In the genomic region with DNA sequence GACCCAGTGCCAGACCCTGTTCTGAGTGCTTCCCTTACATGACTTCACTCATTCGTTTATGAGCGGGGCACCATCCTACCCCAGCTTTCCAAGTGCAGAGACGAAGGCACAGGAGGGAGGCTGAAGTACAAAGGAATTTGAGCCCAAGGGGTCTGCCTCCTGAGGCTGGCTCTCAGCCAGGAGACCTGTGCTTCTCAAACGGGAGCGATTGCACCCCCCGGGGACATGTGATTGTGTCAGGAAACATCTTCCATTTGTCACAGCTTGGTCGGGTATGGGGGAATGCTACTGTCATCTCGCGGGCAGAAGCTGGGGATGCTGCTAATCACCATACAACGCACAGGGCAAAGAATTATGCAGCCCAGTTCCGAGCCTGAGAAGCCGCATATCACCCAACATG, we compare ENCODE assay signal across 18 cellular contexts. TPM values are rescaled to one million over a fixed set of nuclear protein-coding genes. Genes with fewer than 3 reads are reported as not detected.
"Had no signal": no experiment of that assay in that cellular context is flagged by ENCODE, and none has a peak within 500 bp of the region (broad histone marks: within the 10 kb centered on the region; RNA-seq: fewer than 3 reads in every experiment).

No MANE protein-coding gene starts in this region.

- H3K27me3 Mint-ChIP-seq: effector memory CD8-positive, alpha-beta T cell had no signal

- DNase-seq: activated CD4-positive, alpha-beta T cell treated with anti-CD3 and anti-CD28 coated beads for 4 hours; activated naive CD4-positive, alpha-beta T cell treated with anti-CD3 and anti-CD28 coated beads, Interleukin-2, amount 50 U/mL, for 16 hours; adrenal gland; central memory CD4-positive, alpha-beta T cell; effector memory CD8-positive, alpha-beta T cell; hippocampal formation; mesenchymal stem cell; T-cell; T1000; thyroid gland; uterus; WERI-Rb-1 had no signal

- H3K4me3 Mint-ChIP-seq: dendritic cell treated with granulocyte-macrophage colony-stimulating factor and Interleukin-4, amounts not matched to agents 40 ng/mL and 50 ng/mL, for 4 days; effector memory CD8-positive, alpha-beta T cell; T-cell had no signal

- H3K9ac ChIP-seq: parathyroid adenoma had no signal

- H3K27ac Mint-ChIP-seq: activated T-helper 2 cell treated with anti-CD3 and anti-CD28 coated beads, Interferon-gamma antibody, Interleukin-2, Interleukin-4, amounts not matched to agents 10 μg/mL and 5 μg/mL and 100 μg/mL, durations not matched to agents 14 hours and 24 hours and 36 hours; dendritic cell treated with granulocyte-macrophage colony-stimulating factor and Interleukin-4, amounts not matched to agents 40 ng/mL and 50 ng/mL, for 4 days; effector memory CD8-positive, alpha-beta T cell; T-cell had no signal

- H3K9me3 Mint-ChIP-seq: activated T-helper 2 cell treated with anti-CD3 and anti-CD28 coated beads, Interferon-gamma antibody, Interleukin-2, Interleukin-4, amounts not matched to agents 10 μg/mL and 5 μg/mL and 100 μg/mL, durations not matched to agents 14 hours and 24 hours and 36 hours; dendritic cell treated with granulocyte-macrophage colony-stimulating factor and Interleukin-4, amounts not matched to agents 40 ng/mL and 50 ng/mL, for 4 days had no signal

- H3K9me3 ChIP-seq: adrenal gland, thyroid gland, uterus had no signal

- H3K27me3 ChIP-seq: adrenal gland, thyroid gland, uterus had no signal

- H3K27ac ChIP-seq: adrenal gland, parathyroid adenoma, thyroid gland, uterus, WERI-Rb-1 had no signal

- H3K36me3 Mint-ChIP-seq: T-cell had no signal

- H3K4me1 ChIP-seq: adrenal gland, parathyroid adenoma, thyroid gland, uterus had no signal

- H3K4me3 ChIP-seq: adrenal gland, skin epidermis, thyroid gland, uterus had no signal

- ATAC-seq: effector memory CD8-positive, alpha-beta T cell; left lobe of liver had no signal

- H3K36me3 ChIP-seq: adrenal gland, thyroid gland, uterus had no signal

RNA-seq across cellular contexts. Expression of a gene that starts 23.9 kb away (rescaled TPM):
- total RNA-seq: activated CD8-positive, alpha-beta memory T cell treated with anti-CD3 and anti-CD28 coated beads for 36 hours; activated T-helper 2 cell treated with anti-CD3 and anti-CD28 coated beads, Interferon-gamma antibody, Interleukin-2, Interleukin-4, amounts not matched to agents 10 μg/mL and 5 μg/mL and 100 μg/mL, durations not matched to agents 14 hours and 24 hours and 36 hours had no signal
